Comparison of ENCODE assay signal across 15 cellular contexts in the genomic region with DNA sequence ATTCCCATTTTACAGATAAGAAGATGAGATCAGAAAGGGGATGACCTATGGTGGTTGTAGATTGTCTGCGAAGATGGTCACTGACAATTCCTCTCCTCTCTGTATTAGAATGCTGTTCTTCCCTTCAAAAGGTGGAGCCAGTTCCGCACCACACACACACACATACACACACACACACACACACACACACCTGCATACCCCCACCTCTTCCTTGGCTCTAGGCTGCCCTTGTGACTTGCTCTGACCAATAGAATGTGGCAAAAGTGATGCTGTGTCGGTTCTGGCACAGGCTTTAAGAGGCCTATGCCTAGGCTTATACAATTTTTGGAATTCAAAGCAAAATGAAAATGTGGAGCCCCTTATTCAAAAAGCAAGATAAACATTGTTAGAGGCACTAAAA.
DNase-seq lines count a peak whose midpoint lies in the region; ATAC-seq and TF ChIP-seq lines count a peak whose summit lies in the region.
"Had no signal": no experiment of that assay in that cellular context is flagged by ENCODE, and none has a peak within 500 bp of the region (broad histone marks: within the 10 kb centered on the region; RNA-seq: fewer than 3 reads in every experiment).

No MANE protein-coding gene starts in this region.

- no peaks in the 10 kb centered on the region for H3K27me3 Mint-ChIP-seq in stimulated activated naive CD8-positive, alpha-beta T cell treated with anti-CD3 and anti-CD28 coated beads, Interleukin-15, Interleukin-2, amounts not matched to agents 100 ng/mL and 50 ng/mL, for 24 hours
- H3K27me3 Mint-ChIP-seq in activated CD8-positive, alpha-beta T cell treated with anti-CD3 and anti-CD28 coated beads, Interleukin-2, amount 10 ng/mL, durations not matched to agents 7 days and 5 days (ENCODE audit: low read depth), result no peaks in the 10 kb centered on the region
- H3K27me3 Mint-ChIP-seq in memory B cell (no peaks in the 10 kb centered on the region), HFFc6 (ENCODE audit: insufficient read depth) (peaks cover 1% of the 10 kb centered on the region; the same call in 1 of the 2 replicates)

- peaks cover 3% of the 10 kb centered on the region for H3K36me3 Mint-ChIP-seq in stimulated activated naive CD8-positive, alpha-beta T cell treated with anti-CD3 and anti-CD28 coated beads, Interleukin-15, Interleukin-2, amounts not matched to agents 100 ng/mL and 50 ng/mL, for 24 hours (ENCODE audit: low read depth)
- H3K36me3 Mint-ChIP-seq in activated CD8-positive, alpha-beta T cell treated with anti-CD3 and anti-CD28 coated beads, Interleukin-2, amount 10 ng/mL, durations not matched to agents 7 days and 5 days (ENCODE audit: low read depth), result peaks cover 24% of the 10 kb centered on the region
- H3K36me3 Mint-ChIP-seq in memory B cell, result no peaks in the 10 kb centered on the region
- H3K36me3 Mint-ChIP-seq in HFFc6 (ENCODE audit: low read depth), result no peaks in the 10 kb centered on the region

- H3K9me3 Mint-ChIP-seq in stimulated activated naive CD8-positive, alpha-beta T cell treated with anti-CD3 and anti-CD28 coated beads, Interleukin-15, Interleukin-2, amounts not matched to agents 100 ng/mL and 50 ng/mL, for 24 hours, result no peaks in the 10 kb centered on the region
- H3K9me3 Mint-ChIP-seq in activated CD8-positive, alpha-beta T cell treated with anti-CD3 and anti-CD28 coated beads, Interleukin-2, amount 10 ng/mL, durations not matched to agents 7 days and 5 days (ENCODE audit: insufficient read depth), result no peaks in the 10 kb centered on the region
- H3K9me3 Mint-ChIP-seq in memory B cell (no peaks in the 10 kb centered on the region), HFFc6 (no peaks in the 10 kb centered on the region)

- peak overlapping the region; percentile 61 for H3K27ac Mint-ChIP-seq in stimulated activated naive CD8-positive, alpha-beta T cell treated with anti-CD3 and anti-CD28 coated beads, Interleukin-15, Interleukin-2, amounts not matched to agents 100 ng/mL and 50 ng/mL, for 24 hours
- peak overlapping the region; percentile 100 for H3K27ac Mint-ChIP-seq in activated CD8-positive, alpha-beta T cell treated with anti-CD3 and anti-CD28 coated beads, Interleukin-2, amount 10 ng/mL, durations not matched to agents 7 days and 5 days
- H3K27ac Mint-ChIP-seq in memory B cell (peak overlapping the region; percentile 76), HFFc6 (no peak overlapping the region)

- no peak for DNase-seq in stimulated activated naive CD8-positive, alpha-beta T cell treated with anti-CD3 and anti-CD28 coated beads, Interleukin-15, Interleukin-2, amounts not matched to agents 100 U/mL and 50 U/mL, for 24 hours
- no peak for DNase-seq in activated CD8-positive, alpha-beta T cell treated with anti-CD3 and anti-CD28 coated beads, Interleukin-2, amount 10 ng/mL, durations not matched to agents 7 days and 5 days
- DNase-seq in memory B cell (ENCODE audit: low spot score in 2 of 2) (no peak), HFFc6 (no peak), substantia nigra (lab: John Stamatoyannopoulos, UW) (no peak), SHP77 (lab: John Stamatoyannopoulos, UW) (no peak), NCI-H1694 (lab: John Stamatoyannopoulos, UW) (no peak)
- DNase-seq: activated gamma-delta T cell; Karpas-422; NCI-H1417; SHP77 treated with DMSO at 0.1 percent for 48 hours; stimulated activated naive CD4-positive, alpha-beta T cell; T1000 had no signal

- no peak for TF ChIP-seq CTCF in HFFc6 (IDR thresholded peaks at IDR 0.05)

- CTCF ChIA-PET in activated CD8-positive, alpha-beta T cell treated with anti-CD3 and anti-CD28 coated beads, Interleukin-2, amount 10 ng/mL, durations not matched to agents 7 days and 5 days (lab: Charles Lee), result interaction anchor here (3.6 to 22.0 kb wide), 4 partner anchors 10 to 84 kb away, joined by 23 to 666 read pairs (median 138); a partner anchor contains a TSS

- POLR2A ChIA-PET in activated CD8-positive, alpha-beta T cell treated with anti-CD3 and anti-CD28 coated beads, Interleukin-2, amount 10 ng/mL, durations not matched to agents 7 days and 5 days (lab: Charles Lee), result interaction anchor here (1.0 to 23.3 kb wide), 4 partner anchors 21 to 85 kb away, joined by 4 to 622 read pairs (median 10); a partner anchor contains a TSS

- H3K27ac ChIP-seq in substantia nigra (ENCODE audit: low read depth, low read length, poor library complexity, severe bottlenecking), result no peak overlapping the region
- H3K27ac ChIP-seq: pancreas had no signal

- H3K4me3 Mint-ChIP-seq in stimulated activated naive CD8-positive, alpha-beta T cell treated with anti-CD3 and anti-CD28 coated beads, Interleukin-15, Interleukin-2, amounts not matched to agents 100 ng/mL and 50 ng/mL, for 24 hours, result no peak overlapping the region
- H3K4me3 Mint-ChIP-seq in activated CD8-positive, alpha-beta T cell treated with anti-CD3 and anti-CD28 coated beads, Interleukin-2, amount 10 ng/mL, durations not matched to agents 7 days and 5 days, result no peak overlapping the region
- H3K4me3 Mint-ChIP-seq in memory B cell, result no peak overlapping the region
- no peak overlapping the region for H3K4me3 Mint-ChIP-seq in HFFc6

- no peak for ATAC-seq in stimulated activated naive CD8-positive, alpha-beta T cell treated with anti-CD3 and anti-CD28 coated beads, Interleukin-15, Interleukin-2, amounts not matched to agents 100 U/mL and 50 U/mL, for 24 hours
- ATAC-seq in activated CD8-positive, alpha-beta T cell treated with anti-CD3 and anti-CD28 coated beads, Interleukin-2, amount 10 ng/mL, durations not matched to agents 7 days and 5 days, result no peak
- no peak for ATAC-seq in memory B cell (ENCODE audit: low read depth)
- ATAC-seq: pancreas had no signal

- H3K4me1 Mint-ChIP-seq in stimulated activated naive CD8-positive, alpha-beta T cell treated with anti-CD3 and anti-CD28 coated beads, Interleukin-15, Interleukin-2, amounts not matched to agents 100 ng/mL and 50 ng/mL, for 24 hours (ENCODE audit: low read depth), result peaks cover 85% of the 10 kb centered on the region
- peaks cover 87% of the 10 kb centered on the region for H3K4me1 Mint-ChIP-seq in activated CD8-positive, alpha-beta T cell treated with anti-CD3 and anti-CD28 coated beads, Interleukin-2, amount 10 ng/mL, durations not matched to agents 7 days and 5 days (ENCODE audit: low read depth)
- H3K4me1 Mint-ChIP-seq in memory B cell, result peaks cover 53% of the 10 kb centered on the region
- H3K4me1 Mint-ChIP-seq in HFFc6 (ENCODE audit: low read depth), result peaks cover 19% of the 10 kb centered on the region
